Comparison of ENCODE assay signal across 8 cellular contexts in genomic region chr3:50264389-50264963, GRCh38. TPM values are rescaled to one million over a fixed set of nuclear protein-coding genes. Genes with fewer than 3 reads are reported as not detected.
DNase-seq lines count a peak whose midpoint lies in the region; ATAC-seq, FAIRE-seq and TF ChIP-seq lines count a peak whose summit lies in the region.

No MANE protein-coding gene starts in this region.

- no peaks in the 10 kb centered on the region for H4K20me1 ChIP-seq in endothelial cell of umbilical vein (replicated peaks; ENCODE audit: control insufficient read depth, extremely low read depth, insufficient read depth, low read length)

- no peak overlapping the region for H3K4me3 ChIP-seq in endothelial cell of umbilical vein (replicated peaks in 1 of 3; ENCODE audit: insufficient read depth in 1 of 3, low read depth in 1 of 3, low read length in 3 of 3)
- H3K4me3 ChIP-seq in mucosa of descending colon: no peak overlapping the region

- H2AFZ ChIP-seq in endothelial cell of umbilical vein (ENCODE audit: low read depth, low read length): no peak overlapping the region

- ATAC-seq in mucosa of descending colon: no peak
- no peak for ATAC-seq in GM21786 (IDR thresholded peaks at IDR 0.05; ENCODE audit: unreplicated experiment)

- DNase-seq in AG08396 (ENCODE audit: low spot score) (peak; percentile 92), NCI-H226 (peak; percentile 85), endothelial cell of umbilical vein (ENCODE audit: low read depth, low spot score) (peak; percentile 39), mucosa of descending colon (peak in 2 of 3 donors; percentile 69 to 77), urothelium cell line (ENCODE audit: low spot score) (peak; percentile 96), germinal center (ENCODE audit: low spot score) (no peak)
- no peak for DNase-seq in stimulated activated CD8-positive, alpha-beta memory T cell treated with anti-CD3 and anti-CD28 coated beads, Interleukin-4, amount 100 ng/mL, for 48 hours

- no peaks in the 10 kb centered on the region for H3K9me3 ChIP-seq in endothelial cell of umbilical vein (replicated peaks; ENCODE audit: control insufficient read depth, insufficient read depth, low read length)
- H3K9me3 ChIP-seq in mucosa of descending colon: no peaks in the 10 kb centered on the region

- TF ChIP-seq CTCF in endothelial cell of umbilical vein (IDR thresholded peaks at IDR 0.05; ENCODE audit: extremely low read depth in 1 of 2, insufficient read depth in 1 of 2, low read depth in 1 of 2, low read length in 2 of 2): no peak
- no peak for TF ChIP-seq CTCF in mucosa of descending colon (IDR thresholded peaks at IDR 0.05)

- no peak for FAIRE-seq in endothelial cell of umbilical vein (lab: Jason Lieb, UNC)
- FAIRE-seq in urothelium cell line (lab: Jason Lieb, UNC): peak; percentile 67

- H3K9me1 ChIP-seq in endothelial cell of umbilical vein (replicated peaks; ENCODE audit: control insufficient read depth, extremely low read depth, insufficient read depth, low read length): no peaks in the 10 kb centered on the region

- H3K79me2 ChIP-seq in endothelial cell of umbilical vein (ENCODE audit: control insufficient read depth, insufficient read depth, low read length): no peaks in the 10 kb centered on the region

- H3K27me3 ChIP-seq in endothelial cell of umbilical vein (ENCODE audit: control insufficient read depth in 2 of 2, insufficient read depth in 2 of 2, low read length in 2 of 2): peaks cover 3 to 6% of the 10 kb centered on the region in 2 experiments

- H3K36me3 ChIP-seq in endothelial cell of umbilical vein (ENCODE audit: control insufficient read depth in 2 of 2, extremely low read depth in 1 of 2, insufficient read depth in 2 of 2, low read length in 2 of 2): no peaks in the 10 kb centered on the region
- H3K36me3 ChIP-seq in mucosa of descending colon (ENCODE audit: low read depth): no peaks in the 10 kb centered on the region

- dilution Hi-C loops in endothelial cell of umbilical vein (cut with MboI; ENCODE audit: extremely low pct_ligation_motif_present, low sequenced_read_pairs): no loop called here

- H3K9ac ChIP-seq in endothelial cell of umbilical vein (replicated peaks; ENCODE audit: extremely low read depth, insufficient read depth, low read length): no peak overlapping the region

- intact Hi-C loops in endothelial cell of umbilical vein (cut with micrococcal nuclease) (loop anchor here (10.0 kb wide), 1 partner anchor 140 kb away; no protein-coding TSS in a partner anchor), mucosa of descending colon (cut with DNase I, micrococcal nuclease) (no loop called here)

- POLR2A ChIA-PET in endothelial cell of umbilical vein (lab: Charles Lee): interaction anchor here (0.6 to 2.4 kb wide), 2 partner anchors 29 to 69 kb away, joined by 3 to 14 read pairs; partner anchors contain the start of gene GNAI2

- TF ChIP-seq POLR2A in endothelial cell of umbilical vein (IDR thresholded peaks at IDR 0.05; ENCODE audit: low read depth, low read length): no peak

- BruUV-seq in endothelial cell of umbilical vein (replicated peaks; lab: Mats Ljungman, UMichigan): no TSS peak

- CTCF ChIA-PET in endothelial cell of umbilical vein (lab: Charles Lee): interaction anchor here (0.8 to 2.3 kb wide), 5 partner anchors 10 to 70 kb away, joined by 3 to 16 read pairs (median 6); no protein-coding TSS in a partner anchor

- H3K4me1 ChIP-seq in endothelial cell of umbilical vein (ENCODE audit: control insufficient read depth, extremely low read depth, insufficient read depth, low read length) (peaks cover 11% of the 10 kb centered on the region), mucosa of descending colon (ENCODE audit: low read depth) (peaks cover 42% of the 10 kb centered on the region)

- H3K4me2 ChIP-seq in endothelial cell of umbilical vein (ENCODE audit: insufficient read depth, low read length): no peak overlapping the region

- no peak overlapping the region for H3K27ac ChIP-seq in endothelial cell of umbilical vein (ENCODE audit: insufficient read depth, low read depth, low read length)

TF ChIP-seq in endothelial cell of umbilical vein, 7 proteins besides CTCF, POLR2A, EP300 and RAD21:
- no peak for TF ChIP-seq FOS (IDR thresholded peaks at IDR 0.05; ENCODE audit: borderline replicate concordance, insufficient read depth, low read length)
- no peak for TF ChIP-seq JUN (IDR thresholded peaks at IDR 0.05; ENCODE audit: borderline replicate concordance, insufficient read depth, insufficient read length, low read depth)

RNA-seq across cellular contexts. Expression of gene SEMA3B, which starts 4.5 kb away (rescaled TPM):
- total RNA-seq in endothelial cell of umbilical vein (0.97 and 1.5 TPM in 2 replicates), mucosa of descending colon (100 to 1,000 TPM in 1 of 3 donors, 10 to 100 TPM in 2; 42.0 to 129 (median 59.2) TPM)
- polyA plus RNA-seq in endothelial cell of umbilical vein: 1.2 and 1.4 TPM in 2 replicates
- 0.35 and 0.69 TPM in 2 replicates for polyA plus RNA-seq in endothelial cell of umbilical vein (2011; cell fraction: cytosol; rRNA removed)
- polyA plus RNA-seq in endothelial cell of umbilical vein (2011; cell fraction: nucleus; rRNA removed): 8.0 and 8.3 TPM in 2 replicates
- 0.68 and 0.94 TPM in 2 replicates for polyA plus RNA-seq in endothelial cell of umbilical vein (2012)
- polyA minus RNA-seq in endothelial cell of umbilical vein: 0.66 and 1.4 TPM in 2 replicates
- polyA minus RNA-seq in endothelial cell of umbilical vein (2011; cell fraction: cytosol; rRNA and poly(A)+ RNA removed): 58.9 TPM
- 2.1 and 3.9 TPM in 2 replicates for polyA minus RNA-seq in endothelial cell of umbilical vein (2011; cell fraction: nucleus; rRNA and poly(A)+ RNA removed)

RNA-seq across cellular contexts. Expression of gene LSMEM2, which starts 14.4 kb away (rescaled TPM):
- not detected in 2 replicates for total RNA-seq in endothelial cell of umbilical vein
- not detected in 2 replicates for polyA plus RNA-seq in endothelial cell of umbilical vein
- polyA plus RNA-seq in endothelial cell of umbilical vein (2011; cell fraction: cytosol; rRNA removed): not detected in 2 replicates
- polyA plus RNA-seq in endothelial cell of umbilical vein (2011; cell fraction: nucleus; rRNA removed): not detected in 2 replicates
- polyA plus RNA-seq in endothelial cell of umbilical vein (2012): not detected in 2 replicates
- not detected in 2 replicates for polyA minus RNA-seq in endothelial cell of umbilical vein
- not detected for polyA minus RNA-seq in endothelial cell of umbilical vein (2011; cell fraction: cytosol; rRNA and poly(A)+ RNA removed)
- not detected in 2 replicates for polyA minus RNA-seq in endothelial cell of umbilical vein (2011; cell fraction: nucleus; rRNA and poly(A)+ RNA removed)
- under 1 TPM in 1 of 3 donors, not detected in 2; 0.32 TPM for total RNA-seq in mucosa of descending colon

RNA-seq across cellular contexts. Expression of gene IFRD2, which starts 27.8 kb away (rescaled TPM):
- total RNA-seq in endothelial cell of umbilical vein (109 and 111 TPM in 2 replicates), mucosa of descending colon (10 to 100 TPM; 54.8 to 59.8 (median 57.0) TPM)
- 99.4 and 101 TPM in 2 replicates for polyA plus RNA-seq in endothelial cell of umbilical vein
- 73.1 and 74.5 TPM in 2 replicates for polyA plus RNA-seq in endothelial cell of umbilical vein (2011; cell fraction: cytosol; rRNA removed)
- 207 and 228 TPM in 2 replicates for polyA plus RNA-seq in endothelial cell of umbilical vein (2011; cell fraction: nucleus; rRNA removed)
- 66.3 and 90.3 TPM in 2 replicates for polyA plus RNA-seq in endothelial cell of umbilical vein (2012)
- 43.0 and 57.1 TPM in 2 replicates for polyA minus RNA-seq in endothelial cell of umbilical vein
- 96.3 TPM for polyA minus RNA-seq in endothelial cell of umbilical vein (2011; cell fraction: cytosol; rRNA and poly(A)+ RNA removed)
- polyA minus RNA-seq in endothelial cell of umbilical vein (2011; cell fraction: nucleus; rRNA and poly(A)+ RNA removed): 40.2 and 42.9 TPM in 2 replicates

RNA-seq across cellular contexts. Expression of gene GNAI2, which starts 28.5 kb away (rescaled TPM):
- 767 and 773 TPM in 2 replicates for total RNA-seq in endothelial cell of umbilical vein
- 1,875 and 2,290 TPM in 2 replicates for polyA plus RNA-seq in endothelial cell of umbilical vein
- 1,268 and 1,476 TPM in 2 replicates for polyA plus RNA-seq in endothelial cell of umbilical vein (2011; cell fraction: cytosol; rRNA removed)
- 620 and 630 TPM in 2 replicates for polyA plus RNA-seq in endothelial cell of umbilical vein (2011; cell fraction: nucleus; rRNA removed)
- 588 and 714 TPM in 2 replicates for polyA plus RNA-seq in endothelial cell of umbilical vein (2012)
- polyA minus RNA-seq in endothelial cell of umbilical vein: 1,411 and 1,486 TPM in 2 replicates
- 67.6 TPM for polyA minus RNA-seq in endothelial cell of umbilical vein (2011; cell fraction: cytosol; rRNA and poly(A)+ RNA removed)
- 157 and 164 TPM in 2 replicates for polyA minus RNA-seq in endothelial cell of umbilical vein (2011; cell fraction: nucleus; rRNA and poly(A)+ RNA removed)
- total RNA-seq in mucosa of descending colon: 100 to 1,000 TPM in 1 of 3 donors, 10 to 100 TPM in 2; 47.0 to 190 (median 96.4) TPM

RNA-seq across cellular contexts. Expression of gene HYAL3, which starts 34.7 kb away (rescaled TPM):
- total RNA-seq in endothelial cell of umbilical vein (3.8 and 4.8 TPM in 2 replicates), mucosa of descending colon (1 to 10 TPM; 1.4 to 2.9 (median 1.4) TPM)
- polyA plus RNA-seq in endothelial cell of umbilical vein: 11.5 and 12.8 TPM in 2 replicates
- 8.1 TPM in 2 replicates for polyA plus RNA-seq in endothelial cell of umbilical vein (2011; cell fraction: cytosol; rRNA removed)
- 6.4 and 8.0 TPM in 2 replicates for polyA plus RNA-seq in endothelial cell of umbilical vein (2011; cell fraction: nucleus; rRNA removed)
- 4.0 and 5.3 TPM in 2 replicates for polyA plus RNA-seq in endothelial cell of umbilical vein (2012)
- polyA minus RNA-seq in endothelial cell of umbilical vein: 4.0 and 5.6 TPM in 2 replicates
- 23.4 TPM for polyA minus RNA-seq in endothelial cell of umbilical vein (2011; cell fraction: cytosol; rRNA and poly(A)+ RNA removed)
- polyA minus RNA-seq in endothelial cell of umbilical vein (2011; cell fraction: nucleus; rRNA and poly(A)+ RNA removed): 0.96 and 2.4 TPM in 2 replicates

Comparison
In these comparisons a context has a peak if more than half of its experiments do, and no peak if none do; other contexts are left out.
1. DNase-seq: peak in AG08396 (single experiment), NCI-H226 (single experiment), endothelial cell of umbilical vein (single experiment), mucosa of descending colon (2 of 3) and urothelium cell line (single experiment); none in germinal center (single experiment) and stimulated activated CD8-positive, alpha-beta memory T cell treated with anti-CD3 and anti-CD28 coated beads, Interleukin-4, amount 100 ng/mL, for 48 hours (single experiment).
2. RNA of gene SEMA3B, which starts 4.5 kb away (total RNA-seq): 42.0 to 129 TPM in mucosa of descending colon; 0.97 to 1.5 TPM in endothelial cell of umbilical vein; every median in the first group is over 10 times any median in the second.